Comparison of ENCODE assay signal across 1 cellular context in the genomic region with DNA sequence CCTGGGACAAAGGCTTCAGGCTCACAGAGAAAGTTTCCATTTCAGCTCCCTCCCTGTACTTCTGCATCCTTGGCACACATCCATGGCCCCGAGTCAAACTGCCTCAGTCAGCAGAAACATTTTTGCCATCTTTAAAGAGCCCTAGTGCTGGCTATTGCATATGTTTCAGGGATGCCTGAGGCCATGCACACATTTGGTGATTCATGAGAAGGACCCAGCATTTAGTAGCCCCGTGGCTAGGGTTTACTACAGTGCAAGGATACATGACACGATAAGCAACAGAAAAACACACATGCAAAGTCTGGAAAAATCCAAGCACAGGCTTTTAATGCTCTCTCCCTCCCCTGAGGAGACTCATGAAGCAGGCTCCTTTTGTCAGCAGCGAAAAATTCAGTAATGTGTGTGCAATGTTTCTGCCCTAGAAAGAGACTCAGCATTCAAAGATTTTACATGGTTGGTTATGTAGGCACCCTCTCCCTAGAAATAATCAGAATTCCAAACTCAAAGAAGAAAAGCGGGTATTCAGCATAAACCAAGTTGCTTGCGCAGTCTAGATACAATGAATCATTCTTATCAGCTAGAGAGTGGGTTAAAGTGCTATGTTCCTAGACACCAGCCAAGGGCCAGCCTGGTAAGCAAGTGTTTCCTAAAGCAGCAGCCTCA.
A peak's percentile ranks its signal among the peaks of the same experiment; 100 is the strongest.
TF ChIP-seq lines count a peak whose summit lies in the region.

No MANE protein-coding gene starts in this region.

TF ChIP-seq in IMR-90, 13 proteins besides CTCF, POLR2A, EP300 and RAD21:
- peak; percentile 92 for TF ChIP-seq MAFK (IDR thresholded peaks at IDR 0.05; ENCODE audit: low read depth, low read length)
- TF ChIP-seq, protein P1, sequence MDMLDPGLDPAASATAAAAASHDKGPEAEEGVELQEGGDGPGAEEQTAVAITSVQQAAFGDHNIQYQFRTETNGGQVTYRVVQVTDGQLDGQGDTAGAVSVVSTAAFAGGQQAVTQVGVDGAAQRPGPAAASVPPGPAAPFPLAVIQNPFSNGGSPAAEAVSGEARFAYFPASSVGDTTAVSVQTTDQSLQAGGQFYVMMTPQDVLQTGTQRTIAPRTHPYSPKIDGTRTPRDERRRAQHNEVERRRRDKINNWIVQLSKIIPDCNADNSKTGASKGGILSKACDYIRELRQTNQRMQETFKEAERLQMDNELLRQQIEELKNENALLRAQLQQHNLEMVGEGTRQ (IDR thresholded peaks at IDR 0.05; ENCODE audit: low read depth, low read length) = no peak
